12 cellular contexts compared by ENCODE assay signal in the genomic region with DNA sequence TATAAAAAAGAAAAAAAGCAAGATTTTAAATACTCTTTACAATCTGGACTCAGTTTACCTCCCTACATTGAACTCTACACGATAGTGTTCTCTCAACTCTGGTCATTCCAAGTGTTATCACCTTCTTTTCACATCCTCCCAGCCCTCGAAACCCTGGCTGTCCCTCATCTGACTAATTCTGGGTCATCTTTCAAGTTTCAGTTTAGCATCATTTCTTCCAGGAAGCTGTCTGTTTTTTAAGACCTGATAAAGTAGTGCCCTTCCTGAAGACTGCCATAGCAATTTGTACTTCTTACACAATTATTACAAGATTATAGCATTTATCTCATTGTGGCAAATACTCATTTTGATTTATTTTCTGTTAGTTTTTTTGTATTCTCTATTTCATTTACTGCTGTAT. TPM values are rescaled to one million over a fixed set of nuclear protein-coding genes. Genes with fewer than 3 reads are reported as not detected.
DNase-seq lines count a peak whose midpoint lies in the region; TF ChIP-seq lines count a peak whose summit lies in the region.
"Had no signal": no experiment of that assay in that cellular context is flagged by ENCODE, and none has a peak within 500 bp of the region (broad histone marks: within the 10 kb centered on the region; RNA-seq: fewer than 3 reads in every experiment).

No MANE protein-coding gene starts in this region.

- no peaks in the 10 kb centered on the region for H4K20me1 ChIP-seq in BLaER1

- TF ChIP-seq CTCF in choroid plexus epithelial cell (conservative IDR thresholded peaks at IDR 0.05; ENCODE audit: low read depth, low read length), result no peak
- TF ChIP-seq CTCF in nephron (IDR thresholded peaks at IDR 0.05; ENCODE audit: unreplicated experiment in 3 of 3), result no peak
- TF ChIP-seq CTCF in spleen (IDR thresholded peaks at IDR 0.05 in 8 of 11, conservative IDR thresholded peaks at IDR 0.05 in 3 of 11), result no peak

- H3K4me3 Mint-ChIP-seq in nephron, result peak overlapping the region; percentile 92 to 97 (median 96)

- H3K4me3 ChIP-seq in BLaER1 (peak overlapping the region; percentile 71; the same call in 1 of the 2 replicates), choroid plexus epithelial cell (ENCODE audit: low read depth, low read length) (no peak overlapping the region), spleen (peak overlapping the region in 3 of 8 donors; percentile 61 to 79 (median 64))

- H3K4me2 ChIP-seq in BLaER1, result peak overlapping the region; percentile 87

- no peaks in the 10 kb centered on the region for H3K36me3 Mint-ChIP-seq in nephron (ENCODE audit: low read depth)

- H3K36me3 ChIP-seq in BLaER1, result no peaks in the 10 kb centered on the region
- peaks cover 0 to 6% (median 0%) of the 10 kb centered on the region in 6 donors for H3K36me3 ChIP-seq in spleen

- H3K9ac ChIP-seq in BLaER1, result no peak overlapping the region

- intact Hi-C loops in spleen (cut with DNase I; ENCODE audit: low total_unique reads), result no loop called here

- H3K4me1 ChIP-seq in BLaER1 (peaks cover 26% of the 10 kb centered on the region), spleen (peaks cover 5 to 29% (median 26%) of the 10 kb centered on the region in 6 donors)

- no peak for TF ChIP-seq POLR2A in spleen (IDR thresholded peaks at IDR 0.05)

- no peaks in the 10 kb centered on the region for H3K27me3 Mint-ChIP-seq in nephron (ENCODE audit: low read depth)

- no peaks in the 10 kb centered on the region for H3K9me3 Mint-ChIP-seq in nephron

- H3K4me1 Mint-ChIP-seq in nephron, result peaks cover 10% of the 10 kb centered on the region

- H3K9me3 ChIP-seq in BLaER1 (no peaks in the 10 kb centered on the region), spleen (no peaks in the 10 kb centered on the region)

- 65 to 90% (median 76%) methylated on average over 2 of the region's 2 CpGs for WGBS in spleen, 5 donors

- H3K27ac ChIP-seq in BLaER1, result no peak overlapping the region
- peak overlapping the region in 1 of 8 donors; percentile 94 for H3K27ac ChIP-seq in spleen

- peak overlapping the region; percentile 99 to 100 (median 99) for H3K27ac Mint-ChIP-seq in nephron

- peak; percentile 8 to 24 for DNase-seq in Kasumi-1 (lab: John Stamatoyannopoulos, UW)
- DNase-seq in choroid plexus epithelial cell (ENCODE audit: low read depth), result peak; percentile 5
- DNase-seq in SW 1271 (lab: John Stamatoyannopoulos, UW), result no peak
- no peak for DNase-seq in ureter (ENCODE audit: low spot score)
- no peak for DNase-seq in NCI-H2171 (lab: John Stamatoyannopoulos, UW)
- DNase-seq in spleen, result no peak
- DNase-seq: dermis blood vessel endothelial cell, H7, NCI-H1092 had no signal

- H3K27me3 ChIP-seq in BLaER1 (no peaks in the 10 kb centered on the region), spleen (replicated peaks in 1 of 7) (no peaks in the 10 kb centered on the region)

RNA-seq across cellular contexts. Expression of gene ALG14, which starts 1.2 kb away (rescaled TPM):
- total RNA-seq in ureter (12.6 TPM), spleen (1 to 10 TPM in 6 of 7 donors, under 1 TPM in 1; 0.97 to 6.0 (median 2.6) TPM)
- polyA plus RNA-seq in spleen, result 1 to 10 TPM in 1 of 3 donors, under 1 TPM in 2; 0.78 to 1.2 (median 0.85) TPM

RNA-seq across cellular contexts. Expression of gene TLCD4, which starts 45.6 kb away (rescaled TPM):
- 18.2 TPM for total RNA-seq in ureter
- 10 to 100 TPM in 1 of 7 donors, 1 to 10 TPM in 3, under 1 TPM in 3; 0.63 to 12.5 (median 1.7) TPM for total RNA-seq in spleen
- polyA plus RNA-seq in spleen, result under 1 TPM; 0.11 to 0.26 (median 0.21) TPM
- total RNA-seq: T-helper 1 cell treated with Interleukin-12 subunit alpha and Interleukin-12 subunit beta and Interleukin-4 antibody, amounts not matched to agents 30 ng/mL and 1 ng/mL, for 36 hours had no signal

Comparison
In these comparisons a context has a peak if more than half of its experiments do, and no peak if none do; other contexts are left out.
1. DNase-seq: peak in Kasumi-1 (2 of 2) and choroid plexus epithelial cell (single experiment); none in SW 1271 (0 of 2), ureter (single experiment), NCI-H2171 (single experiment) and spleen (single experiment).